Comparison of ENCODE assay signal across 8 cellular contexts in genomic region chr7:14691597-14692203, GRCh38.
DNase-seq lines count a peak whose midpoint lies in the region; ATAC-seq and TF ChIP-seq lines count a peak whose summit lies in the region.

No MANE protein-coding gene starts in this region.

- H3K9ac ChIP-seq in MM.1S (ENCODE audit: low read length) (no peak overlapping the region), colonic mucosa (ENCODE audit: low read depth in 2 of 2, low read length in 2 of 2) (no peak overlapping the region)

- H2AFZ ChIP-seq in MM.1S (ENCODE audit: low read length), result no peak overlapping the region

- H3K4me3 ChIP-seq in BE2C (ENCODE audit: low read depth, low read length), result no peak overlapping the region
- no peak overlapping the region for H3K4me3 ChIP-seq in MM.1S (ENCODE audit: low read length)
- H3K4me3 ChIP-seq in colonic mucosa, result no peak overlapping the region
- H3K4me3 ChIP-seq in lower lobe of right lung, result no peak overlapping the region

- ATAC-seq in GM18907 (IDR thresholded peaks at IDR 0.05; ENCODE audit: unreplicated experiment) (peak; percentile 40), lower lobe of right lung (no peak), HG02938 (IDR thresholded peaks at IDR 0.05; ENCODE audit: unreplicated experiment) (no peak)

- H3K27me3 ChIP-seq in BE2C, result no peaks in the 10 kb centered on the region
- no peaks in the 10 kb centered on the region for H3K27me3 ChIP-seq in MM.1S (replicated peaks; ENCODE audit: insufficient read depth, low read length)
- no peaks in the 10 kb centered on the region for H3K27me3 ChIP-seq in colonic mucosa
- no peaks in the 10 kb centered on the region for H3K27me3 ChIP-seq in lower lobe of right lung (ENCODE audit: low read depth)

- H3F3A ChIP-seq in MM.1S (ENCODE audit: insufficient read depth, low read length), result peaks cover 17% of the 10 kb centered on the region

- no peaks in the 10 kb centered on the region for H3K36me3 ChIP-seq in BE2C
- no peaks in the 10 kb centered on the region for H3K36me3 ChIP-seq in MM.1S (replicated peaks; ENCODE audit: insufficient read depth, low read length)
- H3K36me3 ChIP-seq in colonic mucosa, result no peaks in the 10 kb centered on the region
- H3K36me3 ChIP-seq in lower lobe of right lung, result no peaks in the 10 kb centered on the region

- H3K4me1 ChIP-seq in BE2C (peaks cover 36% of the 10 kb centered on the region), MM.1S (ENCODE audit: low read length) (peaks cover 23% of the 10 kb centered on the region), colonic mucosa (no peaks in the 10 kb centered on the region), lower lobe of right lung (no peaks in the 10 kb centered on the region)

- intact Hi-C loops in colonic mucosa (cut with DNase I) (loop anchor here (2.0 to 10.0 kb wide), 2 partner anchors 237 to 1411 kb away; no protein-coding TSS in a partner anchor), lower lobe of right lung (cut with DNase I) (loop anchor here (5.0 kb wide), 1 partner anchor 1409 kb away; no protein-coding TSS in a partner anchor)

- peak; percentile 69 for DNase-seq in BE2C
- peak; percentile 25 for DNase-seq in MM.1S
- DNase-seq in activated CD4-positive, CD25-positive, alpha-beta regulatory T cell treated with anti-CD3 and anti-CD28 coated beads, Interleukin-2, amount 50 U/mL, for 16 hours (ENCODE audit: low read depth, low spot score), result peak; percentile 9
- peak; percentile 46 for DNase-seq in colonic mucosa
- DNase-seq in lower lobe of right lung, result no peak
- peak; percentile 22 for DNase-seq in stimulated activated CD8-positive, alpha-beta memory T cell treated with anti-CD3 and anti-CD28 coated beads, Interleukin-4, amount 100 ng/mL, for 24 hours (ENCODE audit: low read depth)

- H3K9me3 ChIP-seq in BE2C, result no peaks in the 10 kb centered on the region
- H3K9me3 ChIP-seq in MM.1S (replicated peaks; ENCODE audit: insufficient read depth, low read length), result no peaks in the 10 kb centered on the region
- no peaks in the 10 kb centered on the region for H3K9me3 ChIP-seq in colonic mucosa
- no peaks in the 10 kb centered on the region for H3K9me3 ChIP-seq in lower lobe of right lung

- peak overlapping the region; percentile 4; the same call in 1 of the 2 replicates for H3K4me2 ChIP-seq in MM.1S (ENCODE audit: low read depth, low read length)

- H3K79me2 ChIP-seq in MM.1S (ENCODE audit: low read length), result no peaks in the 10 kb centered on the region

- H3K27ac ChIP-seq in MM.1S (ENCODE audit: low read length) (no peak overlapping the region), colonic mucosa (no peak overlapping the region), lower lobe of right lung (no peak overlapping the region)

- no peaks in the 10 kb centered on the region for H4K20me1 ChIP-seq in MM.1S (ENCODE audit: insufficient read depth, low read length)

- peak; percentile 90 for TF ChIP-seq CTCF in BE2C (IDR thresholded peaks at IDR 0.05; ENCODE audit: low read depth, low read length)
- peak; percentile 76 for TF ChIP-seq CTCF in MM.1S (IDR thresholded peaks at IDR 0.05; ENCODE audit: low read length)
- peak; percentile 76 for TF ChIP-seq CTCF in colonic mucosa (IDR thresholded peaks at IDR 0.05)
- TF ChIP-seq CTCF in lower lobe of right lung (IDR thresholded peaks at IDR 0.05), result peak; percentile 82

- no peaks in the 10 kb centered on the region for H3K9me2 ChIP-seq in MM.1S (replicated peaks; ENCODE audit: insufficient read depth, low read length)
